ENCODE assay signal across 22 cellular contexts in the genomic region with DNA sequence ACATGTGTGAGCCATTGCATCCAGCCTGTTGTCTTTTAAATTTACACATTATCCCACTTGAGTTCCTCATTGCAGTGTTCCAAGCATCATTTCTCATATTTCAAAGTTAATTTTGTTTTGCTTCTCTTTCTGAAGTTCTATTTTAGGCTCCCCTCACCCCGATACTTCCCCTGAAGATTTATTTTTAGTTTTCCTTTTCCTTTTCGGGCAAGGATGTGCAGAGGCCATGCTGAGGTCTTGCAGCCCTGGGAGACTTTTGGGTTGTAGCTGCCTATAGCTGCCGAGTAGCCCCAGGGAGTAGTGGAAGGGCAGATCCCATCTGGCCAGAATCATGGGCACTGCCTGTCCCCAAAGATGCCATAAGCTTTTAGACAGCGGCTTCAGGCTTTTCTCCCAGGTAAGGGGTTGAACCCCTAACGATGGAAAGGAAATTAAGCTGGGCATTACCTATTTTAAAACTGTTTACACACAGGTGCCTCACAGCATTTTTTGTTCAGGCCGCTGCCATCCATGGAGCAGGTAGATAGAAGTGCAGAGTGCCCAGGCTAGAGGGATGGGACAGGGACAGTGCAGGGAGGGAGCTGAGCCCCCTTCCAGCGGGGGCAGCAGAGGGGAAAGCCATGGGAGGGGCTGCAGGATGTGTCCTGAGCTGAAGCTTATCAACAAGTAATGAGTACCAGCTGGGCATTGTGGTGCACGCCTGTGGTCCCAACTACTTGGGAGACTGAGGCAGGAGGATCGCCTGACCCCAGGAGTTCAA. TPM values are rescaled to one million over a fixed set of nuclear protein-coding genes. Genes with fewer than 3 reads are reported as not detected.
DNase-seq lines count a peak whose midpoint lies in the region; ATAC-seq and TF ChIP-seq lines count a peak whose summit lies in the region.
"Had no signal": no experiment of that assay in that cellular context is flagged by ENCODE, and none has a peak within 500 bp of the region (broad histone marks: within the 10 kb centered on the region; RNA-seq: fewer than 3 reads in every experiment).

No MANE protein-coding gene starts in this region.

- TF ChIP-seq CTCF in GM12873 (IDR thresholded peaks at IDR 0.05; ENCODE audit: insufficient read depth, low read depth, low read length, missing control alignments) (peak; percentile 11), OCI-LY7 (conservative IDR thresholded peaks at IDR 0.05; ENCODE audit: low read length) (0 out of 2 replicates have a peak, but pooled peaks have one; percentile 13)

- intact Hi-C loops in OCI-LY7 (cut with micrococcal nuclease; ENCODE audit: unreplicated experiment) = no loop called here
- intact Hi-C loops in naive thymus-derived CD4-positive, alpha-beta T cell (cut with micrococcal nuclease) = no loop called here

- H3K79me2 ChIP-seq in OCI-LY7 (ENCODE audit: insufficient read depth, low read depth, low read length) = no peaks in the 10 kb centered on the region

- no peak for DNase-seq in activated CD8-positive, alpha-beta memory T cell treated with anti-CD3 and anti-CD28 coated beads, Interleukin-2, amount 10 ng/mL, durations not matched to agents 7 days and 5 days
- DNase-seq in activated CD8-positive, alpha-beta memory T cell treated with anti-CD3 and anti-CD28 coated beads, Interleukin-2, amount 50 U/mL, for 48 hours = no peak
- DNase-seq in OCI-LY7 (ENCODE audit: low spot score) = no peak
- DNase-seq in naive thymus-derived CD4-positive, alpha-beta T cell = no peak
- DNase-seq in NCI-H69 (lab: John Stamatoyannopoulos, UW) = no peak
- DNase-seq: activated T-cell treated with anti-CD3 and anti-CD28 coated beads, Interleukin-2, amount 50 U/mL, for 1 hour; anterior cingulate cortex; gastrocnemius medialis; KG1; NCI-H1694; NCI-H226; PC-9; SK-N-SH; stimulated activated CD4-positive, alpha-beta T cell treated with anti-CD3 and anti-CD28 coated beads, Interleukin-12 subunit alpha, Interleukin-12 subunit beta, amount 100 ng/mL, for 4 hours; stomach had no signal

- no TSS peak for BruUV-seq in OCI-LY7 (replicated peaks; lab: Mats Ljungman, UMichigan)

- H3K4me3 Mint-ChIP-seq in activated CD8-positive, alpha-beta memory T cell treated with anti-CD3 and anti-CD28 coated beads, Interleukin-2, amount 10 ng/mL, durations not matched to agents 7 days and 5 days = no peak overlapping the region
- H3K4me3 Mint-ChIP-seq in naive thymus-derived CD4-positive, alpha-beta T cell = peak overlapping the region; percentile 12 to 83 (median 38)

- H3K9me3 ChIP-seq in OCI-LY7 (ENCODE audit: low read length) = no peaks in the 10 kb centered on the region
- H3K9me3 ChIP-seq in naive thymus-derived CD4-positive, alpha-beta T cell (ENCODE audit: control insufficient read depth in 2 of 3, low read length in 3 of 3) = no peaks in the 10 kb centered on the region
- H3K9me3 ChIP-seq: gastrocnemius medialis, left lung, prostate gland, SK-N-SH, stomach had no signal

- no peaks in the 10 kb centered on the region for H3K36me3 ChIP-seq in OCI-LY7 (ENCODE audit: insufficient read depth, low read length)
- no peaks in the 10 kb centered on the region for H3K36me3 ChIP-seq in naive thymus-derived CD4-positive, alpha-beta T cell (ENCODE audit: control insufficient read depth in 2 of 3, insufficient read depth in 3 of 3, low read length in 3 of 3)
- H3K36me3 ChIP-seq: prostate gland had no signal

- H4K20me1 ChIP-seq in OCI-LY7 (ENCODE audit: insufficient read depth, low read length) = no peaks in the 10 kb centered on the region

- H3K27me3 Mint-ChIP-seq in activated CD8-positive, alpha-beta memory T cell treated with anti-CD3 and anti-CD28 coated beads, Interleukin-2, amount 10 ng/mL, durations not matched to agents 7 days and 5 days = no peaks in the 10 kb centered on the region
- H3K27me3 Mint-ChIP-seq in naive thymus-derived CD4-positive, alpha-beta T cell = no peaks in the 10 kb centered on the region

- H3K4me3 ChIP-seq in OCI-LY7 (ENCODE audit: low read depth, low read length, poor library complexity, severe bottlenecking) = no peak overlapping the region
- H3K4me3 ChIP-seq in naive thymus-derived CD4-positive, alpha-beta T cell (ENCODE audit: low read length) = no peak overlapping the region
- H3K4me3 ChIP-seq: gastrocnemius medialis, left lung, PC-9, prostate gland, stomach had no signal

- peaks cover 45% of the 10 kb centered on the region for H3K4me1 ChIP-seq in OCI-LY7 (ENCODE audit: insufficient read depth, low read length, poor library complexity, severe bottlenecking)
- H3K4me1 ChIP-seq in naive thymus-derived CD4-positive, alpha-beta T cell (ENCODE audit: control insufficient read depth in 2 of 2, insufficient read depth in 2 of 2, low read length in 2 of 2) = peaks cover 4 to 34% of the 10 kb centered on the region in 2 donors

- H3K36me3 Mint-ChIP-seq in activated CD8-positive, alpha-beta memory T cell treated with anti-CD3 and anti-CD28 coated beads, Interleukin-2, amount 10 ng/mL, durations not matched to agents 7 days and 5 days = peaks cover 5% of the 10 kb centered on the region
- H3K36me3 Mint-ChIP-seq in naive thymus-derived CD4-positive, alpha-beta T cell = peaks cover 0 to 6% (median 0%) of the 10 kb centered on the region in 5 donors

- ATAC-seq in activated CD8-positive, alpha-beta memory T cell treated with anti-CD3 and anti-CD28 coated beads, Interleukin-2, amount 10 ng/mL, durations not matched to agents 7 days and 5 days = no peak
- ATAC-seq in naive thymus-derived CD4-positive, alpha-beta T cell = no peak
- ATAC-seq in GM21515 (IDR thresholded peaks at IDR 0.05; ENCODE audit: unreplicated experiment) = no peak
- no peak for ATAC-seq in GM18861 (IDR thresholded peaks at IDR 0.05; ENCODE audit: unreplicated experiment)
- ATAC-seq: gastrocnemius medialis, left lung had no signal

- H3K27ac ChIP-seq in OCI-LY7 (ENCODE audit: low read depth, low read length, poor library complexity, severe bottlenecking) = no peak overlapping the region
- H3K27ac ChIP-seq in naive thymus-derived CD4-positive, alpha-beta T cell (ENCODE audit: low read depth, low read length) = no peak overlapping the region
- H3K27ac ChIP-seq: epithelial cell of prostate, gastrocnemius medialis, HL-60, left lung, PC-9, prostate gland, stomach had no signal

- peaks cover 51% of the 10 kb centered on the region for H3K4me1 Mint-ChIP-seq in activated CD8-positive, alpha-beta memory T cell treated with anti-CD3 and anti-CD28 coated beads, Interleukin-2, amount 10 ng/mL, durations not matched to agents 7 days and 5 days
- H3K4me1 Mint-ChIP-seq in naive thymus-derived CD4-positive, alpha-beta T cell = peaks cover 38 to 52% (median 50%) of the 10 kb centered on the region in 7 donors

- no peak overlapping the region for H2AFZ ChIP-seq in OCI-LY7 (ENCODE audit: low read length)
- H2AFZ ChIP-seq: PC-9 had no signal

- no peaks in the 10 kb centered on the region for H3K9me2 ChIP-seq in OCI-LY7 (ENCODE audit: insufficient read depth, low read length)
- H3K9me2 ChIP-seq: SK-N-SH had no signal

- peak overlapping the region; percentile 73 for H3K27ac Mint-ChIP-seq in activated CD8-positive, alpha-beta memory T cell treated with anti-CD3 and anti-CD28 coated beads, Interleukin-2, amount 10 ng/mL, durations not matched to agents 7 days and 5 days
- H3K27ac Mint-ChIP-seq in naive thymus-derived CD4-positive, alpha-beta T cell = peak overlapping the region in 7 of 9 donors; percentile 9 to 98 (median 44)

- no peak overlapping the region for H3K4me2 ChIP-seq in OCI-LY7 (ENCODE audit: low read length)
- H3K4me2 ChIP-seq: PC-9, SK-N-SH had no signal

- no peaks in the 10 kb centered on the region for H3K9me3 Mint-ChIP-seq in activated CD8-positive, alpha-beta memory T cell treated with anti-CD3 and anti-CD28 coated beads, Interleukin-2, amount 10 ng/mL, durations not matched to agents 7 days and 5 days (ENCODE audit: low read depth)
- no peaks in the 10 kb centered on the region for H3K9me3 Mint-ChIP-seq in naive thymus-derived CD4-positive, alpha-beta T cell

- POLR2A ChIA-PET in OCI-LY7 (lab: Charles Lee) = interaction anchor here (0.6 kb wide), 2 partner anchors 53 to 1284 kb away, joined by 3 read pairs; no protein-coding TSS in a partner anchor
- POLR2A ChIA-PET in naive thymus-derived CD4-positive, alpha-beta T cell (lab: Charles Lee) = interaction anchor here (1.1 kb wide), 1 partner anchor 13 kb away, joined by 3 read pairs; no protein-coding TSS in a partner anchor

- CTCF ChIA-PET in activated CD8-positive, alpha-beta memory T cell treated with anti-CD3 and anti-CD28 coated beads, Interleukin-2, amount 10 ng/mL, durations not matched to agents 7 days and 5 days (lab: Charles Lee) = no interaction called here
- CTCF ChIA-PET in OCI-LY7 (lab: Charles Lee; ENCODE audit: unreplicated experiment) = interaction anchor here (0.6 kb wide), 1 partner anchor 1214 kb away, joined by 3 read pairs; no protein-coding TSS in a partner anchor
- CTCF ChIA-PET in naive thymus-derived CD4-positive, alpha-beta T cell (lab: Charles Lee) = interaction anchor here (0.6 kb wide), 1 partner anchor 45 kb away, joined by 3 read pairs; no protein-coding TSS in a partner anchor

- no peaks in the 10 kb centered on the region for H3K27me3 ChIP-seq in naive thymus-derived CD4-positive, alpha-beta T cell (ENCODE audit: control insufficient read depth in 2 of 2, insufficient read depth in 2 of 2, low read length in 2 of 2)
- H3K27me3 ChIP-seq: gastrocnemius medialis, left lung, stomach had no signal

RNA-seq across cellular contexts. Expression of a gene that starts 15.9 kb away (rescaled TPM):
- 10 to 100 TPM in 1 of 2 experiments, 1 to 10 TPM in 1; 8.0 to 11.2 TPM for total RNA-seq in activated CD8-positive, alpha-beta memory T cell treated with anti-CD3 and anti-CD28 coated beads, Interleukin-2, amount 10 ng/mL, durations not matched to agents 7 days and 5 days
- total RNA-seq in OCI-LY7 (2014; rRNA removed; shearing (Covaris generic)) = 1.2 and 1.7 TPM in 2 replicates
- total RNA-seq in OCI-LY7 (2022) = 0.48 TPM in 1 of 2 replicates, not detected in the other
- total RNA-seq in naive thymus-derived CD4-positive, alpha-beta T cell = 10 to 100 TPM in 1 of 5 experiments, 1 to 10 TPM in 3, under 1 TPM in 1; 0.70 to 10.3 (median 3.7) TPM
- 1 to 10 TPM in 1 of 2 donors, under 1 TPM in 1; 0.17 to 1.1 TPM for polyA plus RNA-seq in naive thymus-derived CD4-positive, alpha-beta T cell

RNA-seq across cellular contexts. Expression of a gene that starts 53.8 kb away (rescaled TPM):
- 10 to 100 TPM; 19.0 to 22.1 TPM for total RNA-seq in activated CD8-positive, alpha-beta memory T cell treated with anti-CD3 and anti-CD28 coated beads, Interleukin-2, amount 10 ng/mL, durations not matched to agents 7 days and 5 days
- total RNA-seq in OCI-LY7 (2014; rRNA removed; shearing (Covaris generic)) = 14.2 and 19.4 TPM in 2 replicates
- 19.6 and 22.7 TPM in 2 replicates for total RNA-seq in OCI-LY7 (2022)
- 10 to 100 TPM; 34.1 to 83.4 (median 67.8) TPM for total RNA-seq in naive thymus-derived CD4-positive, alpha-beta T cell
- 10 to 100 TPM; 45.9 to 66.3 TPM for polyA plus RNA-seq in naive thymus-derived CD4-positive, alpha-beta T cell
